8 cellular contexts compared by ENCODE assay signal in the genomic region with DNA sequence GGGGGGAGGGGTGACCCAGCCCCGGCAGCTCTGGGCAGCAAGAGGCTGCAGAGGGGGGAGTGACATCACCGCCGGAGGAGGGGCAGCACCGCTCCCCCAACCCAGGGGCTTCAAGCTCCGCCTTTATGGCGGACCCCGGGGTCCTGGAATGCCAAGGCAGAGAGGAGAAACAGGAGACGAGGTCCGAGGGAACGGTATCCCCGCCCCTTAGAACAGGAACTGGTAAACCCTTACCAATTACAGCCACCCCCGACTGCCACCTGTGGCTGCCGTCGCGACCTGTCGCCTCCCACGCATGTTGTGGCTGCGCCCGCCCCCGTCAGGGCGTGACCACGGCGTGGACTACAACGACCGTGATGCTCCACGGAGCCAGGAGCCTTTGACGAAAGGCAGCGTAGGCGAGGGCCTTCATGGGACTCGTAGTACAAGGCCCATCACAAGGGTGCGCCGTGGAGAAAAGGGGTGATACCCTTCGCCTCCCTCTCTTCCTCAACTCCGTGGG. TPM values are rescaled to one million over a fixed set of nuclear protein-coding genes. Genes with fewer than 3 reads are reported as not detected.
DNase-seq lines count a peak whose midpoint lies in the region; ATAC-seq and TF ChIP-seq lines count a peak whose summit lies in the region.

No MANE protein-coding gene starts in this region.

- TF ChIP-seq CTCF in AG09319 (IDR thresholded peaks at IDR 0.05; ENCODE audit: low read depth, low read length) (no peak; the same call in 1 of the 2 replicates), Panc1 (IDR thresholded peaks at IDR 0.05) (no peak), foreskin fibroblast (IDR thresholded peaks at IDR 0.05; ENCODE audit: low read depth, low read length) (no peak), neural progenitor cell (IDR thresholded peaks at IDR 0.05) (no peak)

- H3F3A ChIP-seq in neural progenitor cell (ENCODE audit: low read depth): peaks cover 32% of the 10 kb centered on the region

- BruUV-seq in Panc1 (replicated peaks; lab: Mats Ljungman, UMichigan): no TSS peak

- H3K9me3 ChIP-seq in Panc1 (ENCODE audit: control insufficient read depth, insufficient read depth, low read depth, low read length): no peaks in the 10 kb centered on the region
- no peaks in the 10 kb centered on the region for H3K9me3 ChIP-seq in neural progenitor cell (ENCODE audit: low read depth)

- H3K4me1 Mint-ChIP-seq in neural progenitor cell: peaks cover 40% of the 10 kb centered on the region
- H3K4me1 Mint-ChIP-seq in stimulated activated naive CD8-positive, alpha-beta T cell treated with anti-CD3 and anti-CD28 coated beads, Interleukin-15, Interleukin-2, amounts not matched to agents 100 ng/mL and 50 ng/mL, for 24 hours (ENCODE audit: low read depth): peaks cover 61% of the 10 kb centered on the region

- H3K79me2 ChIP-seq in neural progenitor cell (ENCODE audit: low read depth): peaks cover 16% of the 10 kb centered on the region

- H3K4me3 ChIP-seq in Panc1 (ENCODE audit: low read depth in 2 of 2, low read length in 2 of 2) (peak overlapping the region; percentile 45 to 73), foreskin fibroblast (ENCODE audit: low read depth in 1 of 2, low read length in 2 of 2) (peak overlapping the region; percentile 34 to 43), neural progenitor cell (peak overlapping the region; percentile 62)

- H3K9me3 Mint-ChIP-seq in neural progenitor cell: peaks cover 13% of the 10 kb centered on the region
- peaks cover 6% of the 10 kb centered on the region for H3K9me3 Mint-ChIP-seq in stimulated activated naive CD8-positive, alpha-beta T cell treated with anti-CD3 and anti-CD28 coated beads, Interleukin-15, Interleukin-2, amounts not matched to agents 100 ng/mL and 50 ng/mL, for 24 hours

- no peaks in the 10 kb centered on the region for H3K36me3 ChIP-seq in Panc1 (ENCODE audit: control insufficient read depth, insufficient read depth, low read length)
- no peaks in the 10 kb centered on the region for H3K36me3 ChIP-seq in neural progenitor cell

- H3K4me1 ChIP-seq in Panc1 (ENCODE audit: control insufficient read depth, insufficient read depth, low read length): peaks cover 9% of the 10 kb centered on the region
- peaks cover 10% of the 10 kb centered on the region for H3K4me1 ChIP-seq in neural progenitor cell

- ATAC-seq in GM19023 (IDR thresholded peaks at IDR 0.05; ENCODE audit: unreplicated experiment): peak; percentile 37
- peak; percentile 37 for ATAC-seq in HG03457 (IDR thresholded peaks at IDR 0.05; ENCODE audit: unreplicated experiment)
- peak; percentile 76 for ATAC-seq in Panc1

- H3K9ac ChIP-seq in neural progenitor cell: no peak overlapping the region

- H3K27ac ChIP-seq in Panc1 (ENCODE audit: low read length): peak overlapping the region; percentile 81
- peak overlapping the region; percentile 94 for H3K27ac ChIP-seq in neural progenitor cell

- DNase-seq in AG09319 (ENCODE audit: extremely low read depth, low read depth) (peak; percentile 31), Panc1 (ENCODE audit: low read depth, low spot score) (peak; percentile 72), foreskin fibroblast (peak; percentile 72 to 77), neural progenitor cell (ENCODE audit: low spot score) (peak; percentile 96)
- DNase-seq in activated T-helper 9 cell treated with anti-CD3 and anti-CD28 coated beads, Interleukin-2, amount 50 U/mL, for 16 hours (ENCODE audit: low read depth): peak; percentile 81

- H3K27me3 Mint-ChIP-seq in neural progenitor cell (ENCODE audit: insufficient read depth, low read depth): peaks cover 24% of the 10 kb centered on the region
- peaks cover 48% of the 10 kb centered on the region for H3K27me3 Mint-ChIP-seq in stimulated activated naive CD8-positive, alpha-beta T cell treated with anti-CD3 and anti-CD28 coated beads, Interleukin-15, Interleukin-2, amounts not matched to agents 100 ng/mL and 50 ng/mL, for 24 hours

- H4K20me1 ChIP-seq in neural progenitor cell (ENCODE audit: low read depth): peaks cover 11% of the 10 kb centered on the region

- CTCF ChIA-PET in Panc1 (lab: Charles Lee): no interaction called here

- H3K36me3 Mint-ChIP-seq in neural progenitor cell: peaks cover 11% of the 10 kb centered on the region
- peaks cover 16% of the 10 kb centered on the region for H3K36me3 Mint-ChIP-seq in stimulated activated naive CD8-positive, alpha-beta T cell treated with anti-CD3 and anti-CD28 coated beads, Interleukin-15, Interleukin-2, amounts not matched to agents 100 ng/mL and 50 ng/mL, for 24 hours (ENCODE audit: low read depth)

- POLR2A ChIA-PET in Panc1 (lab: Charles Lee): no interaction called here

- H3K4me3 Mint-ChIP-seq in neural progenitor cell: peak overlapping the region; percentile 92
- peak overlapping the region; percentile 85 for H3K4me3 Mint-ChIP-seq in stimulated activated naive CD8-positive, alpha-beta T cell treated with anti-CD3 and anti-CD28 coated beads, Interleukin-15, Interleukin-2, amounts not matched to agents 100 ng/mL and 50 ng/mL, for 24 hours

- H3K27ac Mint-ChIP-seq in neural progenitor cell: peak overlapping the region; percentile 97
- peak overlapping the region; percentile 94 for H3K27ac Mint-ChIP-seq in stimulated activated naive CD8-positive, alpha-beta T cell treated with anti-CD3 and anti-CD28 coated beads, Interleukin-15, Interleukin-2, amounts not matched to agents 100 ng/mL and 50 ng/mL, for 24 hours

- H3K4me2 ChIP-seq in neural progenitor cell: peak overlapping the region; percentile 92

- no peaks in the 10 kb centered on the region for H3K27me3 ChIP-seq in Panc1 (ENCODE audit: control insufficient read depth, insufficient read depth, low read length)
- peaks cover 4% of the 10 kb centered on the region for H3K27me3 ChIP-seq in neural progenitor cell

- in situ Hi-C loops in Panc1 (cut with HindIII; ENCODE audit: low pct_unique_long_range_greater_than_20kb, low sequenced_read_pairs): no loop called here

- intact Hi-C loops in Panc1 (cut with micrococcal nuclease; ENCODE audit: unreplicated experiment): no loop called here

- peak overlapping the region; percentile 64 for H2AFZ ChIP-seq in neural progenitor cell (replicated peaks)

RNA-seq across cellular contexts. Expression of gene KCNC3, which starts 4.1 kb away (rescaled TPM):
- total RNA-seq in Panc1 (2021; ENCODE audit: unreplicated experiment) (10.8 TPM), neural progenitor cell (ENCODE audit: low replicate concordance) (0.41 and 1.2 TPM in 2 replicates)
- polyA plus RNA-seq in Panc1 (2012; ENCODE audit: insufficient read length): 13.8 TPM

RNA-seq across cellular contexts. Expression of gene NAPSA, which starts 32.2 kb away (rescaled TPM):
- 2.5 TPM for total RNA-seq in Panc1 (2021; ENCODE audit: unreplicated experiment)
- 0.99 TPM for polyA plus RNA-seq in Panc1 (2012; ENCODE audit: insufficient read length)
- 0.11 and 2.3 TPM in 2 replicates for total RNA-seq in neural progenitor cell (ENCODE audit: low replicate concordance)

RNA-seq across cellular contexts. Expression of gene NR1H2, which starts 43.0 kb away (rescaled TPM):
- total RNA-seq in Panc1 (2021; ENCODE audit: unreplicated experiment) (55.8 TPM), neural progenitor cell (ENCODE audit: low replicate concordance) (25.4 and 47.2 TPM in 2 replicates)
- polyA plus RNA-seq in Panc1 (2012; ENCODE audit: insufficient read length): 81.9 TPM

RNA-seq across cellular contexts. Expression of gene POLD1, which starts 50.9 kb away (rescaled TPM):
- total RNA-seq in Panc1 (2021; ENCODE audit: unreplicated experiment) (71.7 TPM), neural progenitor cell (ENCODE audit: low replicate concordance) (36.7 and 123 TPM in 2 replicates)
- 54.9 TPM for polyA plus RNA-seq in Panc1 (2012; ENCODE audit: insufficient read length)

Comparison
In these comparisons a context has a peak if more than half of its experiments do, and no peak if none do; other contexts are left out.
1. Peak in every context shown above with its lines: DNase-seq, ATAC-seq, H3K4me3 ChIP-seq and H3K27ac ChIP-seq.
2. DNase-seq: peak in every context shown above with its lines; median percentile 96 in neural progenitor cell; 81 in activated T-helper 9 cell treated with anti-CD3 and anti-CD28 coated beads, Interleukin-2, amount 50 U/mL, for 16 hours; 74 in foreskin fibroblast; 72 in Panc1; 31 in AG09319.